8 cellular contexts compared by ENCODE assay signal in genomic region chr17:37406635-37407455, GRCh38. TPM values are rescaled to one million over a fixed set of nuclear protein-coding genes. Genes with fewer than 3 reads are reported as not detected.
A peak's percentile ranks its signal among the peaks of the same experiment; 100 is the strongest.
DNase-seq lines count a peak whose midpoint lies in the region; ATAC-seq and TF ChIP-seq lines count a peak whose summit lies in the region.

Gene ACACA (minus strand): TSS chr17:37406836. CDS start chr17:37406299, 537 bp downstream.
Gene TADA2A (plus strand): TSS chr17:37406886. CDS start chr17:37411366, 4,480 bp downstream.

- no peaks in the 10 kb centered on the region for H3K27me3 Mint-ChIP-seq in CD4-positive, alpha-beta T cell
- no peaks in the 10 kb centered on the region for H3K27me3 Mint-ChIP-seq in activated CD8-positive, alpha-beta memory T cell treated with anti-CD3 and anti-CD28 coated beads, Interleukin-2, amount 10 ng/mL, durations not matched to agents 7 days and 5 days
- H3K27me3 Mint-ChIP-seq in mesothelial cell of epicardium (ENCODE audit: low read depth), result no peaks in the 10 kb centered on the region

- peak; percentile 43 to 75 (median 60) for DNase-seq in CD4-positive, alpha-beta T cell
- DNase-seq in NOMO-1 treated with DMSO at 0.1 percent for 48 hours (lab: John Stamatoyannopoulos, UW; ENCODE audit: unreplicated experiment), result peak; percentile 72
- DNase-seq in activated CD8-positive, alpha-beta memory T cell treated with anti-CD3 and anti-CD28 coated beads, Interleukin-2, amount 10 ng/mL, durations not matched to agents 7 days and 5 days, result peak; percentile 85
- peak in 1 of 2 experiments; percentile 50 for DNase-seq in mesothelial cell of epicardium (ENCODE audit: low spot score in 2 of 2, unreplicated experiment in 2 of 2)
- DNase-seq in stimulated activated CD8-positive, alpha-beta memory T cell treated with anti-CD3 and anti-CD28 coated beads, Interleukin-15, amount 100 ng/mL, for 4 hours (ENCODE audit: low read depth in 2 of 2), result peak; percentile 36 to 56

- H3K27ac Mint-ChIP-seq in CD4-positive, alpha-beta T cell, result peak within 1 kb of the TSS; percentile 92
- H3K27ac Mint-ChIP-seq in activated CD8-positive, alpha-beta memory T cell treated with anti-CD3 and anti-CD28 coated beads, Interleukin-2, amount 10 ng/mL, durations not matched to agents 7 days and 5 days, result peak within 1 kb of the TSS; percentile 97
- H3K27ac Mint-ChIP-seq in mesothelial cell of epicardium, result peak within 1 kb of the TSS; percentile 95

- ATAC-seq in CD4-positive, alpha-beta T cell (ENCODE audit: poor library complexity), result peak; percentile 87
- ATAC-seq in GM19452 (IDR thresholded peaks at IDR 0.05; ENCODE audit: unreplicated experiment) (peak; percentile 78), HG03571 (IDR thresholded peaks at IDR 0.05; ENCODE audit: unreplicated experiment) (peak; percentile 69)
- peak; percentile 96 for ATAC-seq in activated CD8-positive, alpha-beta memory T cell treated with anti-CD3 and anti-CD28 coated beads, Interleukin-2, amount 10 ng/mL, durations not matched to agents 7 days and 5 days

- peaks cover 27% of the 10 kb centered on the region for H3K36me3 Mint-ChIP-seq in CD4-positive, alpha-beta T cell (ENCODE audit: low read depth)
- H3K36me3 Mint-ChIP-seq in activated CD8-positive, alpha-beta memory T cell treated with anti-CD3 and anti-CD28 coated beads, Interleukin-2, amount 10 ng/mL, durations not matched to agents 7 days and 5 days, result peaks cover 46% of the 10 kb centered on the region
- peaks cover 6% of the 10 kb centered on the region for H3K36me3 Mint-ChIP-seq in mesothelial cell of epicardium

- CTCF ChIA-PET in CD4-positive, alpha-beta T cell (lab: Charles Lee), result interaction anchor here (1.4 kb wide), 1 partner anchor 33 kb away, joined by 6 read pairs; no protein-coding TSS in a partner anchor
- CTCF ChIA-PET in activated CD8-positive, alpha-beta memory T cell treated with anti-CD3 and anti-CD28 coated beads, Interleukin-2, amount 10 ng/mL, durations not matched to agents 7 days and 5 days (lab: Charles Lee), result interaction anchor here (0.7 to 4.0 kb wide), 9 partner anchors 13 to 203 kb away, joined by 3 to 16 read pairs (median 4); no protein-coding TSS in a partner anchor

- H3K27ac ChIP-seq in CD4-positive, alpha-beta T cell (ENCODE audit: low read depth, low read length), result peak within 1 kb of the TSS; percentile 36

- in situ Hi-C loops in endometrial microvascular endothelial cells (cut with HindIII; ENCODE audit: inconsistent ontology term, low pct_unique_long_range_greater_than_20kb, low sequenced_read_pairs), result no loop called here

- peak within 1 kb of the TSS; percentile 99 for H3K4me3 Mint-ChIP-seq in CD4-positive, alpha-beta T cell
- H3K4me3 Mint-ChIP-seq in activated CD8-positive, alpha-beta memory T cell treated with anti-CD3 and anti-CD28 coated beads, Interleukin-2, amount 10 ng/mL, durations not matched to agents 7 days and 5 days, result peak within 1 kb of the TSS; percentile 97
- H3K4me3 Mint-ChIP-seq in mesothelial cell of epicardium, result peak within 1 kb of the TSS; percentile 97

- intact Hi-C loops in CD4-positive, alpha-beta T cell (cut with DNase I, micrococcal nuclease), result loop anchor here (2.0 to 5.0 kb wide), 4 partner anchors 46 to 460 kb away; partner anchors contain the start of genes AATF (in 1 of the 2) and DUSP14 (in 1 of the 2)

- POLR2A ChIA-PET in CD4-positive, alpha-beta T cell (lab: Charles Lee), result interaction anchor here (0.6 to 1.5 kb wide), 6 partner anchors 9 to 201 kb away, joined by 3 to 7 read pairs (median 4); partner anchors contain the start of gene DUSP14

- H3K9me3 Mint-ChIP-seq in CD4-positive, alpha-beta T cell, result no peaks in the 10 kb centered on the region
- H3K9me3 Mint-ChIP-seq in activated CD8-positive, alpha-beta memory T cell treated with anti-CD3 and anti-CD28 coated beads, Interleukin-2, amount 10 ng/mL, durations not matched to agents 7 days and 5 days (ENCODE audit: low read depth), result no peaks in the 10 kb centered on the region
- no peaks in the 10 kb centered on the region for H3K9me3 Mint-ChIP-seq in mesothelial cell of epicardium

- peaks cover 48% of the 10 kb centered on the region for H3K4me1 Mint-ChIP-seq in CD4-positive, alpha-beta T cell (ENCODE audit: low read depth)
- peaks cover 53% of the 10 kb centered on the region for H3K4me1 Mint-ChIP-seq in activated CD8-positive, alpha-beta memory T cell treated with anti-CD3 and anti-CD28 coated beads, Interleukin-2, amount 10 ng/mL, durations not matched to agents 7 days and 5 days
- H3K4me1 Mint-ChIP-seq in mesothelial cell of epicardium, result peaks cover 23% of the 10 kb centered on the region

- H3K27me3 ChIP-seq in CD4-positive, alpha-beta T cell (ENCODE audit: control insufficient read depth, insufficient read depth, low read length), result no peaks in the 10 kb centered on the region

- TF ChIP-seq CTCF in CD4-positive, alpha-beta T cell (IDR thresholded peaks at IDR 0.05), result no peak
- TF ChIP-seq CTCF in mesothelial cell of epicardium (IDR thresholded peaks at IDR 0.05; ENCODE audit: unreplicated experiment), result no peak

- H3K9me3 ChIP-seq in CD4-positive, alpha-beta T cell (ENCODE audit: control insufficient read depth, low read length), result no peaks in the 10 kb centered on the region

RNA-seq across cellular contexts. Expression of gene ACACA, which starts in this region (rescaled TPM):
- 10 to 100 TPM; 26.0 to 28.9 TPM for total RNA-seq in CD4-positive, alpha-beta T cell
- 10 to 100 TPM; 55.4 to 69.7 TPM for total RNA-seq in activated CD8-positive, alpha-beta memory T cell treated with anti-CD3 and anti-CD28 coated beads, Interleukin-2, amount 10 ng/mL, durations not matched to agents 7 days and 5 days
- total RNA-seq in endometrial microvascular endothelial cells (ENCODE audit: inconsistent ontology term) (28.0 TPM), mesothelial cell of epicardium (124 to 132 TPM (median 127 TPM) in 3 replicates)

RNA-seq across cellular contexts. Expression of gene TADA2A, which starts in this region (rescaled TPM):
- total RNA-seq in CD4-positive, alpha-beta T cell, result 1 to 10 TPM; 6.7 to 8.0 TPM
- total RNA-seq in activated CD8-positive, alpha-beta memory T cell treated with anti-CD3 and anti-CD28 coated beads, Interleukin-2, amount 10 ng/mL, durations not matched to agents 7 days and 5 days, result 10 to 100 TPM; 42.2 to 50.4 TPM
- total RNA-seq in endometrial microvascular endothelial cells (ENCODE audit: inconsistent ontology term) (12.7 TPM), mesothelial cell of epicardium (25.2 to 28.9 TPM (median 26.8 TPM) in 3 replicates)
